29 cellular contexts compared by ENCODE assay signal in the genomic region with DNA sequence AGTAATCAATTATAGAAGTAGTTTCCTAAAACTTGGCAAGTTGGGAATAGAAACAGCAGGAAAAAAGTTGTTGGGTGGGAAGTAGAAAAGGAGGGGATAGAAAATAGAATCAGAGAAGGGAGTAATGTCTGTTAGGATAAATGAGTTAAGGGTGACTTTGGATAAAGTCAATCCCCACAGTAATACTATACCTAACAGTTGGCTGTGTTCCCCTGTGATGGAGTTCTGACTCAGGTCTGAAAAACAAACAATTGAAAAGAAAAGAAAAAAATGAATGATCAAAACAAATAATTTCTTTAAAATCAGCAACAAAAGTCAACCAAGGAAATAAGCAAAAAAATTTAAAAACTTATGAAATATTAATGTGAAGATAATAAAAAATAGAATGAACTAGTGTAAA. TPM values are rescaled to one million over a fixed set of nuclear protein-coding genes. Genes with fewer than 3 reads are reported as not detected.
DNase-seq lines count a peak whose midpoint lies in the region; FAIRE-seq and TF ChIP-seq lines count a peak whose summit lies in the region.
"Had no signal": no experiment of that assay in that cellular context is flagged by ENCODE, and none has a peak within 500 bp of the region (broad histone marks: within the 10 kb centered on the region; RNA-seq: fewer than 3 reads in every experiment).

No MANE protein-coding gene starts in this region.

- no peaks in the 10 kb centered on the region for H3K27me3 ChIP-seq in bronchial epithelial cell (ENCODE audit: control insufficient read depth, insufficient read depth, low read length)
- H3K27me3 ChIP-seq: stomach, tibial artery had no signal

- H3K36me3 ChIP-seq in bronchial epithelial cell (ENCODE audit: control insufficient read depth, insufficient read depth, low read length) = no peaks in the 10 kb centered on the region
- no peaks in the 10 kb centered on the region for H3K36me3 ChIP-seq in kidney (ENCODE audit: control insufficient read depth in 1 of 2, insufficient read depth in 2 of 2, low read length in 2 of 2)
- H3K36me3 ChIP-seq: HAP-1, tibial artery had no signal

- no peaks in the 10 kb centered on the region for H3K9me3 ChIP-seq in kidney (ENCODE audit: control insufficient read depth in 1 of 2, low read length in 2 of 2)
- H3K9me3 ChIP-seq: HAP-1, stomach, tibial artery had no signal

- H3K9ac ChIP-seq in kidney (ENCODE audit: low read length in 2 of 2) = no peak overlapping the region

- no peak overlapping the region for H3K4me3 ChIP-seq in bronchial epithelial cell (ENCODE audit: low read depth, low read length)
- H3K4me3 ChIP-seq in kidney (ENCODE audit: low read length in 2 of 2) = no peak overlapping the region
- H3K4me3 ChIP-seq: HAP-1, skin epidermis, stomach, tibial artery had no signal

- no peak for TF ChIP-seq CTCF in bronchial epithelial cell (IDR thresholded peaks at IDR 0.05; ENCODE audit: insufficient read depth, low read length, severe bottlenecking)
- no peak for TF ChIP-seq CTCF in kidney (IDR thresholded peaks at IDR 0.05; ENCODE audit: borderline replicate concordance, extremely low read depth, insufficient read depth)
- TF ChIP-seq CTCF in GM13976 (IDR thresholded peaks at IDR 0.05; ENCODE audit: borderline replicate concordance, control extremely low read depth, extremely low read depth, insufficient read depth, missing control alignments) = no peak

- in situ Hi-C loops in GM13976 (cut with MboI; ENCODE audit: low sequenced_read_pairs, unreplicated experiment) = no loop called here

- DNase-seq in Daoy (ENCODE audit: low read depth) = peak; percentile 9
- DNase-seq in M059J (ENCODE audit: low read depth) = peak; percentile 22
- peak; percentile 77 for DNase-seq in bronchial epithelial cell (ENCODE audit: low read depth)
- no peak for DNase-seq in kidney
- DNase-seq in UCSD-AML1 (lab: John Stamatoyannopoulos, UW; ENCODE audit: unreplicated experiment) = no peak
- DNase-seq in RPMI8226 = no peak
- DNase-seq in GM13976 (ENCODE audit: low spot score) = no peak
- DNase-seq: activated CD4-positive, alpha-beta T cell treated with anti-CD3 and anti-CD28 coated beads, Interleukin-2, amount 50 U/mL, for 4 hours; activated CD4-positive, CD25-positive, alpha-beta regulatory T cell; activated naive CD4-positive, alpha-beta T cell treated with anti-CD3 and anti-CD28 coated beads for 36 hours; amniotic stem cell; C1 segment of cervical spinal cord; COR-L47; DMS53; endodermal cell; GDM1; islet precursor cell; KG1; naive thymus-derived CD8-positive, alpha-beta T cell; NCI-H446 treated with DMSO at 0.1 percent for 48 hours; NCI-H82; occipital lobe; SHP77 treated with DMSO at 0.1 percent for 48 hours; stomach; T1000; tibial artery had no signal

- intact Hi-C loops in kidney (cut with DNase I) = no loop called here

- FAIRE-seq in bronchial epithelial cell (lab: Jason Lieb, UNC) (no peak), kidney (lab: Jason Lieb, UNC) (peak; percentile 23)
- FAIRE-seq: GM19239 had no signal

- H3K4me1 ChIP-seq in kidney (ENCODE audit: control insufficient read depth in 1 of 2, insufficient read depth in 1 of 2, low read depth in 1 of 2, low read length in 2 of 2) = no peaks in the 10 kb centered on the region
- H3K4me1 ChIP-seq: HAP-1, tibial artery had no signal

- H3K27ac ChIP-seq in kidney (ENCODE audit: low read depth in 2 of 2, low read length in 2 of 2) = no peak overlapping the region
- H3K27ac ChIP-seq: skin epidermis, stomach, tibial artery had no signal

RNA-seq across cellular contexts. Expression of a gene that starts 50.3 kb away (rescaled TPM):
- total RNA-seq in Daoy (2014; rRNA removed; shearing (Covaris generic)) = 266 and 281 TPM in 2 replicates
- total RNA-seq in M059J (2014; rRNA removed; shearing (Covaris generic)) = 170 and 252 TPM in 2 replicates
- total RNA-seq in bronchial epithelial cell (134 and 213 TPM in 2 replicates), kidney (88.9 TPM)
- 129 TPM for polyA plus RNA-seq in kidney (ENCODE audit: insufficient read depth, low read depth, low replicate concordance)

Comparison
In these comparisons a context has a peak if more than half of its experiments do, and no peak if none do; other contexts are left out.
1. DNase-seq: peak in Daoy (single experiment), M059J (single experiment) and bronchial epithelial cell (single experiment); none in kidney (single experiment), UCSD-AML1 (single experiment), RPMI8226 (single experiment) and GM13976 (single experiment).